ENCODE assay signal across 25 cellular contexts in the genomic region with DNA sequence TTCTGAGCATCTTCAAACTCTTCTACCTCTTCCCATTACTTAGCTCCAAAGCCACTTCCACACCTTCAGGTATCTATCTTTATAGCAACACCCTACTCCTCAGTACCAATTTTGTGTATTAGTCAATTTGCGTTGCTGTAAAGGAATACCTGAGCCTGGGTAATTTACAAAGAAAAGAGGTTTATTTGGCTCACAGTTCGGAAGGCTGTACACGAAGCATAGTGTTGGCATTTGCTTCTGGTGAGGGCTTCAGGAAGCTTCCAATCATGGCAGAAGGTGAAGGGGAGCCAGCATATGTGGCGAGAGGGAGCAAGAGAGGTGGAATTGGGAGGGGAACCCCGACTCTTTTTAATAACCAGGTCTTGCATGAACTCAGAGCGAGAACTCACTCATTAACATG. TPM values are rescaled to one million over a fixed set of nuclear protein-coding genes. Genes with fewer than 3 reads are reported as not detected.
"Had no signal": no experiment of that assay in that cellular context is flagged by ENCODE, and none has a peak within 500 bp of the region (broad histone marks: within the 10 kb centered on the region; RNA-seq: fewer than 3 reads in every experiment).

No MANE protein-coding gene starts in this region.

- H3K36me3 ChIP-seq: heart left ventricle, lower lobe of right lung, ovary, suprapubic skin, thyroid gland had no signal

- H3K27ac Mint-ChIP-seq: dendritic cell treated with granulocyte-macrophage colony-stimulating factor and Interleukin-4, amounts not matched to agents 40 ng/mL and 50 ng/mL, for 4 days; memory B cell; mesothelial cell of epicardium; natural killer cell; stimulated activated effector memory CD8-positive, alpha-beta T cell treated with anti-CD3 and anti-CD28 coated beads, Interleukin-12 subunit alpha, Interleukin-12 subunit beta, amount 100 ng/mL, for 72 hours; type B pancreatic cell had no signal

- H3K27me3 Mint-ChIP-seq: memory B cell had no signal

- H3K27me3 ChIP-seq: heart left ventricle, ovary, suprapubic skin, thyroid gland had no signal

- H3K4me3 Mint-ChIP-seq: dendritic cell treated with granulocyte-macrophage colony-stimulating factor and Interleukin-4, amounts not matched to agents 40 ng/mL and 50 ng/mL, for 4 days; memory B cell; mesothelial cell of epicardium; natural killer cell; neural crest cell; stimulated activated effector memory CD8-positive, alpha-beta T cell treated with anti-CD3 and anti-CD28 coated beads, Interleukin-12 subunit alpha, Interleukin-12 subunit beta, amount 100 ng/mL, for 72 hours; type B pancreatic cell had no signal

- H3K9me3 Mint-ChIP-seq: natural killer cell had no signal

- H3K4me3 ChIP-seq: heart left ventricle, left ventricle myocardium inferior, lower lobe of right lung, ovary, suprapubic skin, thyroid gland had no signal

- DNase-seq: heart left ventricle; hypothalamus; kidney; left cardiac atrium; left ventricle myocardium inferior; lower lobe of right lung; natural killer cell; nucleus accumbens; ovary; right cardiac atrium; small intestine; stimulated activated CD4-positive, alpha-beta T cell treated with anti-CD3 and anti-CD28 coated beads, Interleukin-12 subunit alpha, Interleukin-12 subunit beta, amount 100 ng/mL, for 4 hours; stimulated activated naive CD8-positive, alpha-beta T cell treated with anti-CD3 and anti-CD28 coated beads, Interleukin-15, Interleukin-2, amounts not matched to agents 100 U/mL and 50 U/mL, for 24 hours; thyroid gland had no signal

- H3K9me3 ChIP-seq: ovary, suprapubic skin, thyroid gland had no signal

- H3K27ac ChIP-seq: left ventricle myocardium inferior, lower lobe of right lung, ovary, suprapubic skin, thyroid gland had no signal

- H3K4me1 Mint-ChIP-seq: memory B cell had no signal

- ATAC-seq: esophagus mucosa; heart left ventricle; left cardiac atrium; lower lobe of right lung; natural killer cell; right cardiac atrium; stimulated activated effector memory CD8-positive, alpha-beta T cell treated with anti-CD3 and anti-CD28 coated beads, Interleukin-12 subunit alpha, Interleukin-12 subunit beta, amount 100 ng/mL, for 72 hours; stimulated activated naive CD8-positive, alpha-beta T cell treated with anti-CD3 and anti-CD28 coated beads, Interleukin-15, Interleukin-2, amounts not matched to agents 100 U/mL and 50 U/mL, for 24 hours had no signal

- H3K36me3 Mint-ChIP-seq: memory B cell; stimulated activated effector memory CD8-positive, alpha-beta T cell treated with anti-CD3 and anti-CD28 coated beads, Interleukin-12 subunit alpha, Interleukin-12 subunit beta, amount 100 ng/mL, for 72 hours had no signal

RNA-seq across cellular contexts. Expression of gene CRYGN, which starts 17.6 kb away (rescaled TPM):
- total RNA-seq: esophagus mucosa, glomerular endothelial cell, lower lobe of right lung, natural killer cell, suprapubic skin had no signal

RNA-seq across cellular contexts. Expression of gene WDR86, which starts 47.7 kb away (rescaled TPM):
- total RNA-seq: myocyte had no signal
- polyA plus RNA-seq: fibroblast of lung, heart left ventricle had no signal
